Comparison of ENCODE assay signal across 25 cellular contexts in genomic region chrX:6708676-6709075, GRCh38.
"Had no signal": no experiment of that assay in that cellular context is flagged by ENCODE, and none has a peak within 500 bp of the region (broad histone marks: within the 10 kb centered on the region; RNA-seq: fewer than 3 reads in every experiment).

No MANE protein-coding gene starts in this region.

- H3K4me3 Mint-ChIP-seq: activated CD8-positive, alpha-beta T cell treated with anti-CD3 and anti-CD28 coated beads, Interleukin-2, amount 10 ng/mL, durations not matched to agents 7 days and 5 days; activated naive CD8-positive, alpha-beta T cell treated with anti-CD3 and anti-CD28 coated beads, Interleukin-2, amount 50 U/mL, for 24 hours; activated T-helper 1 cell treated with anti-CD3 and anti-CD28 coated beads, Interleukin-12 subunit alpha, Interleukin-12 subunit beta, Interleukin-2, Interleukin-4 antibody, amounts not matched to agents 30 ng/mL and 10 ng/mL and 1 ng/mL, durations not matched to agents 14 hours and 24 hours and 36 hours; brain; mesothelial cell of epicardium; naive thymus-derived CD8-positive, alpha-beta T cell; neural progenitor cell; stimulated activated effector memory CD8-positive, alpha-beta T cell treated with anti-CD3 and anti-CD28 coated beads, Interleukin-12 subunit alpha, Interleukin-12 subunit beta, amount 100 ng/mL, for 72 hours; type B pancreatic cell had no signal

- DNase-seq: activated CD4-positive, alpha-beta T cell treated with anti-CD3 and anti-CD28 coated beads, Interleukin-2, amount 50 U/mL, for 1 hour; activated CD4-positive, CD25-positive, alpha-beta regulatory T cell treated with anti-CD3 and anti-CD28 coated beads, Interleukin-2, amount 50 U/mL, for 72 hours; activated CD8-positive, alpha-beta T cell treated with anti-CD3 and anti-CD28 coated beads, Interleukin-2, amount 10 ng/mL, durations not matched to agents 7 days and 5 days; activated gamma-delta T cell; activated naive CD4-positive, alpha-beta T cell treated with anti-CD3 and anti-CD28 coated beads, Interleukin-2, amount 50 U/mL, for 16 hours; activated naive CD8-positive, alpha-beta T cell treated with anti-CD3 and anti-CD28 coated beads, Interleukin-2, amount 50 U/mL, for 24 hours; central memory CD4-positive, alpha-beta T cell; dermis blood vessel endothelial cell; effector CD8-positive, alpha-beta T cell; heart right ventricle; lower lobe of right lung; naive thymus-derived CD8-positive, alpha-beta T cell; small intestine; stimulated activated CD4-positive, alpha-beta T cell treated with anti-CD3 and anti-CD28 coated beads, Interleukin-2, amount 100 ng/mL, for 24 hours; testis had no signal

- H3K9me3 ChIP-seq: heart right ventricle, lower lobe of right lung, testis, vagina had no signal

- H3K4me1 ChIP-seq: heart right ventricle, lower lobe of right lung, neural progenitor cell, testis, vagina had no signal

- H3K9me3 Mint-ChIP-seq: activated naive CD8-positive, alpha-beta T cell treated with anti-CD3 and anti-CD28 coated beads, Interleukin-2, amount 50 U/mL, for 24 hours; activated T-helper 1 cell treated with anti-CD3 and anti-CD28 coated beads, Interleukin-12 subunit alpha, Interleukin-12 subunit beta, Interleukin-2, Interleukin-4 antibody, amounts not matched to agents 30 ng/mL and 10 ng/mL and 1 ng/mL, durations not matched to agents 14 hours and 24 hours and 36 hours; naive thymus-derived CD8-positive, alpha-beta T cell had no signal

- ATAC-seq: activated CD8-positive, alpha-beta T cell treated with anti-CD3 and anti-CD28 coated beads, Interleukin-2, amount 10 ng/mL, durations not matched to agents 7 days and 5 days; activated naive CD8-positive, alpha-beta T cell treated with anti-CD3 and anti-CD28 coated beads, Interleukin-2, amount 50 U/mL, for 24 hours; heart right ventricle; left lobe of liver; lower lobe of right lung; naive thymus-derived CD8-positive, alpha-beta T cell; sciatic nerve; stimulated activated effector memory CD8-positive, alpha-beta T cell treated with anti-CD3 and anti-CD28 coated beads, Interleukin-12 subunit alpha, Interleukin-12 subunit beta, amount 100 ng/mL, for 72 hours had no signal

- H2AFZ ChIP-seq: neural progenitor cell had no signal

- H3K9ac ChIP-seq: neural progenitor cell had no signal

- H3K36me3 ChIP-seq: heart right ventricle, lower lobe of right lung, neural progenitor cell, vagina had no signal

- H3K27ac ChIP-seq: heart right ventricle, lower lobe of right lung, neural progenitor cell, testis, vagina, VCaP had no signal

- H3K4me3 ChIP-seq: heart right ventricle, lower lobe of right lung, neural progenitor cell, testis, vagina had no signal

- H3K36me3 Mint-ChIP-seq: brain; mesothelial cell of epicardium; naive thymus-derived CD8-positive, alpha-beta T cell; neural progenitor cell; stimulated activated effector memory CD8-positive, alpha-beta T cell treated with anti-CD3 and anti-CD28 coated beads, Interleukin-12 subunit alpha, Interleukin-12 subunit beta, amount 100 ng/mL, for 72 hours; type B pancreatic cell had no signal

- H3K4me2 ChIP-seq: neural progenitor cell had no signal

- H3K4me1 Mint-ChIP-seq: activated naive CD8-positive, alpha-beta T cell treated with anti-CD3 and anti-CD28 coated beads, Interleukin-2, amount 50 U/mL, for 24 hours; naive thymus-derived CD8-positive, alpha-beta T cell; stimulated activated effector memory CD8-positive, alpha-beta T cell treated with anti-CD3 and anti-CD28 coated beads, Interleukin-12 subunit alpha, Interleukin-12 subunit beta, amount 100 ng/mL, for 72 hours had no signal

- H3K27ac Mint-ChIP-seq: activated CD8-positive, alpha-beta T cell treated with anti-CD3 and anti-CD28 coated beads, Interleukin-2, amount 10 ng/mL, durations not matched to agents 7 days and 5 days; activated naive CD8-positive, alpha-beta T cell treated with anti-CD3 and anti-CD28 coated beads, Interleukin-2, amount 50 U/mL, for 24 hours; activated T-helper 1 cell treated with anti-CD3 and anti-CD28 coated beads, Interleukin-12 subunit alpha, Interleukin-12 subunit beta, Interleukin-2, Interleukin-4 antibody, amounts not matched to agents 30 ng/mL and 10 ng/mL and 1 ng/mL, durations not matched to agents 14 hours and 24 hours and 36 hours; mesothelial cell of epicardium; naive thymus-derived CD8-positive, alpha-beta T cell; neural progenitor cell; stimulated activated effector memory CD8-positive, alpha-beta T cell treated with anti-CD3 and anti-CD28 coated beads, Interleukin-12 subunit alpha, Interleukin-12 subunit beta, amount 100 ng/mL, for 72 hours; type B pancreatic cell had no signal

- H3K27me3 ChIP-seq: heart right ventricle, neural progenitor cell, testis, vagina had no signal

- H3K27me3 Mint-ChIP-seq: activated naive CD8-positive, alpha-beta T cell treated with anti-CD3 and anti-CD28 coated beads, Interleukin-2, amount 50 U/mL, for 24 hours; brain; naive thymus-derived CD8-positive, alpha-beta T cell; type B pancreatic cell had no signal
